ENCODE assay signal across 8 cellular contexts in genomic region chr1:204564835-204565234, GRCh38. TPM values are rescaled to one million over a fixed set of nuclear protein-coding genes. Genes with fewer than 3 reads are reported as not detected.
DNase-seq lines count a peak whose midpoint lies in the region; ATAC-seq, FAIRE-seq and TF ChIP-seq lines count a peak whose summit lies in the region.

No MANE protein-coding gene starts in this region.

- H3K9ac ChIP-seq in K562 (ENCODE audit: insufficient read depth in 1 of 2, low read depth in 2 of 2, low read length in 2 of 2) (no peak overlapping the region), kidney (ENCODE audit: low read length in 2 of 2) (no peak overlapping the region), GM23248 (no peak overlapping the region)

- intact Hi-C loops in K562 (cut with micrococcal nuclease) (loop anchor here (1.0 to 10.0 kb wide), 6 partner anchors 57 to 380 kb away; no protein-coding TSS in a partner anchor), kidney (cut with DNase I) (loop anchor here (10.0 kb wide), 2 partner anchors 200 to 240 kb away; no protein-coding TSS in a partner anchor)

- H3F3A ChIP-seq in GM23248 (ENCODE audit: insufficient read depth): 0 out of 2 replicates have a peak, but pooled peaks cover 8% of the 10 kb centered on the region

- no peak for TF ChIP-seq RAD21 in K562 (CRISPR knock-in tag; conservative IDR thresholded peaks at IDR 0.05 in 1 of 2, IDR thresholded peaks at IDR 0.05 in 1 of 2)

- H3K9me3 ChIP-seq in K562 (replicated peaks; ENCODE audit: control insufficient read depth, insufficient read depth, low read depth, low read length): no peaks in the 10 kb centered on the region
- H3K9me3 ChIP-seq in kidney (ENCODE audit: control insufficient read depth in 1 of 2, low read length in 2 of 2): no peaks in the 10 kb centered on the region
- H3K9me3 ChIP-seq in GM23248 (ENCODE audit: low read depth): no peaks in the 10 kb centered on the region

- ATAC-seq in GM19463 (IDR thresholded peaks at IDR 0.05; ENCODE audit: unreplicated experiment): peak; percentile 83
- peak; percentile 75 for ATAC-seq in HG03159 (IDR thresholded peaks at IDR 0.05; ENCODE audit: unreplicated experiment)
- no peak for ATAC-seq in K562

- DNase-seq in GM12864 (ENCODE audit: low read depth): peak; percentile 91
- DNase-seq in K562 (ENCODE audit: extremely low read depth in 1 of 4, low spot score in 3 of 4): no peak
- DNase-seq in Kasumi-1 (lab: John Stamatoyannopoulos, UW): no peak
- no peak for DNase-seq in kidney
- no peak for DNase-seq in SW 1271 (lab: John Stamatoyannopoulos, UW)
- no peak for DNase-seq in GM23248

- no peak for TF ChIP-seq CTCF in GM12864 (IDR thresholded peaks at IDR 0.05; ENCODE audit: low read depth, low read length, missing control alignments)
- TF ChIP-seq CTCF in K562 (IDR thresholded peaks at IDR 0.05 in 2 of 3, conservative IDR thresholded peaks at IDR 0.05 in 1 of 3; ENCODE audit: insufficient read depth in 2 of 3, low read depth in 1 of 3, low read length in 3 of 3): no peak
- TF ChIP-seq CTCF in kidney (IDR thresholded peaks at IDR 0.05; ENCODE audit: borderline replicate concordance, extremely low read depth, insufficient read depth): no peak

- in situ Hi-C loops in K562 (cut with MboI): loop anchor here (5.0 kb wide), 1 partner anchor 242 kb away; no protein-coding TSS in a partner anchor
- in situ Hi-C loops in GM23248 (cut with MboI): loop anchor here (10.0 kb wide), 1 partner anchor 380 kb away; no protein-coding TSS in a partner anchor

- no peak overlapping the region for H3K27ac ChIP-seq in K562 (ENCODE audit: extremely low read depth, low read depth, low read length)
- no peak overlapping the region for H3K27ac ChIP-seq in kidney (ENCODE audit: low read depth in 2 of 2, low read length in 2 of 2)
- H3K27ac ChIP-seq in GM23248: no peak overlapping the region

- no peaks in the 10 kb centered on the region for H3K9me2 ChIP-seq in GM23248 (ENCODE audit: insufficient read depth)

- no peak for TF ChIP-seq POLR2A in K562 (conservative IDR thresholded peaks at IDR 0.05)

- H3K4me1 ChIP-seq in K562 (replicated peaks in 1 of 2; ENCODE audit: control insufficient read depth in 2 of 2, insufficient read depth in 2 of 2, low read length in 2 of 2) (peaks cover 12 to 16% of the 10 kb centered on the region in 2 experiments; a peak in 4 of 5 replicates), kidney (ENCODE audit: control insufficient read depth in 1 of 2, insufficient read depth in 1 of 2, low read depth in 1 of 2, low read length in 2 of 2) (peaks cover 2 to 12% of the 10 kb centered on the region in 2 donors), GM23248 (ENCODE audit: insufficient read depth) (peaks cover 5% of the 10 kb centered on the region)

- H3K9me1 ChIP-seq in K562 (ENCODE audit: control insufficient read depth, insufficient read depth, low read length): no peaks in the 10 kb centered on the region

- BruUV-seq in K562 (replicated peaks; lab: Mats Ljungman, UMichigan): no TSS peak

- no peaks in the 10 kb centered on the region for H3K36me3 ChIP-seq in K562 (ENCODE audit: control insufficient read depth, insufficient read depth, low read length)
- H3K36me3 ChIP-seq in kidney (ENCODE audit: control insufficient read depth in 1 of 2, insufficient read depth in 2 of 2, low read length in 2 of 2): no peaks in the 10 kb centered on the region
- no peaks in the 10 kb centered on the region for H3K36me3 ChIP-seq in GM23248 (ENCODE audit: low read depth)

- H2AFZ ChIP-seq in K562 (ENCODE audit: low read depth, low read length) (no peak overlapping the region), GM23248 (no peak overlapping the region)

- H3K4me3 ChIP-seq in GM12864 (ENCODE audit: low read depth, low read length) (no peak overlapping the region), K562 (no peak overlapping the region), kidney (ENCODE audit: low read length in 2 of 2) (no peak overlapping the region), GM23248 (no peak overlapping the region)

- TF ChIP-seq EP300 in K562 (IDR thresholded peaks at IDR 0.05; ENCODE audit: low read length): no peak

- FAIRE-seq in K562 (lab: Jason Lieb, UNC) (no peak), kidney (lab: Jason Lieb, UNC) (no peak)

- WGBS in K562 (ENCODE audit: insufficient coverage, low coverage, missing lambda C conversion rate): 39% methylated on average over 4 of the region's 4 CpGs
- 87 to 89% methylated on average over 4 of the region's 4 CpGs for WGBS in GM23248 (ENCODE audit: low coverage in 1 of 2, low lambda C conversion rate in 2 of 2, missing lambda C conversion rate in 2 of 2), 2 experiments

- CTCF ChIA-PET in K562 (lab: Yijun Ruan, JAX; ENCODE audit: low intra/inter-chr PET ratio): interaction anchor here (1.2 to 6.2 kb wide), 3 partner anchors 198 to 402 kb away, joined by 3 to 159 read pairs (median 23); no protein-coding TSS in a partner anchor

- H3K27me3 ChIP-seq in K562 (ENCODE audit: control insufficient read depth in 2 of 2, insufficient read depth in 2 of 2, low read length in 2 of 2) (no peaks in the 10 kb centered on the region), GM23248 (replicated peaks; ENCODE audit: insufficient read depth) (no peaks in the 10 kb centered on the region)

- H4K20me1 ChIP-seq in K562 (replicated peaks; ENCODE audit: control insufficient read depth, insufficient read depth, low read length) (no peaks in the 10 kb centered on the region), GM23248 (ENCODE audit: insufficient read depth) (no peaks in the 10 kb centered on the region)

- POLR2A ChIA-PET in K562 (lab: Yijun Ruan, JAX): interaction anchor here (0.6 to 1.7 kb wide), 9 partner anchors 8 to 497 kb away, joined by 3 to 10 read pairs (median 7); partner anchors contain the start of gene MDM4

- H3K79me2 ChIP-seq in K562 (ENCODE audit: control insufficient read depth, insufficient read depth, low read length) (no peaks in the 10 kb centered on the region), GM23248 (ENCODE audit: insufficient read depth) (no peaks in the 10 kb centered on the region)

- H3K4me2 ChIP-seq in K562 (ENCODE audit: insufficient read depth, low read length) (no peak overlapping the region), GM23248 (ENCODE audit: unreplicated experiment) (no peak overlapping the region)

TF ChIP-seq in K562, 482 proteins besides CTCF, POLR2A, EP300 and RAD21:
- no peak for TF ChIP-seq ZKSCAN1 (IDR thresholded peaks at IDR 0.05; ENCODE audit: low read depth, low read length)
- 0 out of 2 replicates have a peak, but pooled peaks have one; percentile 22 for TF ChIP-seq THRB (CRISPR knock-in tag; conservative IDR thresholded peaks at IDR 0.05)
- peak; percentile 24 for TF ChIP-seq MEIS2 (IDR thresholded peaks at IDR 0.05; ENCODE audit: partially characterized antibody)

RNA-seq across cellular contexts. Expression of gene MDM4, which starts 48.6 kb away (rescaled TPM):
- total RNA-seq in K562 (2011; cell fraction: chromatin; rRNA removed; ENCODE audit: low replicate concordance): 237 and 644 TPM in 2 replicates
- total RNA-seq in K562 (2011; cell fraction: nucleolus; rRNA removed): 117 and 136 TPM in 2 replicates
- 249 and 386 TPM in 2 replicates for total RNA-seq in K562 (2011; cell fraction: nucleoplasm; rRNA removed)
- total RNA-seq in K562 (2014; rRNA removed) (21.2 and 24.6 TPM in 2 replicates), K562 (2014; rRNA removed; fragmentation: Illumina TruSeq; extraction: Trizol) (40.6 and 53.0 TPM in 2 replicates), K562 (2015; rRNA removed; fragmentation: Illumina TruSeq; extraction: Trizol) (32.2 and 33.4 TPM in 2 replicates), K562 (2021) (55.9 and 61.7 TPM in 2 replicates), kidney (87.9 TPM)
- polyA plus RNA-seq in K562 (2011; rRNA removed) (41.2 and 46.7 TPM in 2 replicates), K562 (2014; fragmentation: Illumina TruSeq; extraction: Trizol) (10.0 TPM in 2 replicates), K562 (2014; fragmentation: Nextera tagmentation; extraction: Ambion mirVana) (10 to 100 TPM in 1 of 2 experiments, 1 to 10 TPM in 1; 3.3 to 11.1 TPM), K562 (2014; rRNA removed) (17.9 and 22.6 TPM in 2 replicates), kidney (ENCODE audit: insufficient read depth, low read depth, low replicate concordance) (6.3 TPM), GM23248 (2016; fragmentation: Nextera tagmentation; extraction: Ambion mirVana) (9.6 and 11.7 TPM in 2 replicates)
- 5.9 and 16.5 TPM in 2 replicates for polyA plus RNA-seq in K562 (2011; cell fraction: cytosol; rRNA removed)
- 63.1 and 81.2 TPM in 2 replicates for polyA plus RNA-seq in K562 (2011; cell fraction: nucleus; rRNA removed)
- polyA plus RNA-seq in K562 (2012): 5.2 and 7.5 TPM in 2 replicates
- polyA minus RNA-seq in K562 (2011; rRNA and poly(A)+ RNA removed): 171 and 249 TPM in 2 replicates
- 15.7 and 26.6 TPM in 2 replicates for polyA minus RNA-seq in K562 (2011; cell fraction: cytosol; rRNA and poly(A)+ RNA removed)
- polyA minus RNA-seq in K562 (2011; cell fraction: nucleus; rRNA and poly(A)+ RNA removed): 120 and 165 TPM in 2 replicates
- 12.6 and 17.2 TPM in 2 replicates for total RNA-seq in GM23248 (2014; rRNA removed; shearing (Covaris generic))
